8 cellular contexts compared by ENCODE assay signal in genomic region chr16:4261557-4262172, GRCh38. TPM values are rescaled to one million over a fixed set of nuclear protein-coding genes. Genes with fewer than 3 reads are reported as not detected.
DNase-seq lines count a peak whose midpoint lies in the region; ATAC-seq and TF ChIP-seq lines count a peak whose summit lies in the region.

No MANE protein-coding gene starts in this region.

- WGBS in heart left ventricle, 4 donors = 74 to 82% (median 77%) methylated on average over 33 to 35 of the region's 35 CpGs

- H3K4me3 ChIP-seq in heart left ventricle (no peak overlapping the region), WERI-Rb-1 (ENCODE audit: low read depth, low read length) (no peak overlapping the region)

- H3K27me3 ChIP-seq in heart left ventricle (no peaks in the 10 kb centered on the region), WERI-Rb-1 (ENCODE audit: insufficient read depth, low read depth, severe bottlenecking) (no peaks in the 10 kb centered on the region)

- DNase-seq in heart left ventricle (peak in 1 of 5 donors; percentile 60), cardiac septum (ENCODE audit: low spot score) (no peak), WERI-Rb-1 (peak; percentile 71), ecto neural progenitor cell (ENCODE audit: low spot score) (peak; percentile 89), osteocyte (ENCODE audit: extremely low spot score, unreplicated experiment) (peak; percentile 91), DMS153 (lab: John Stamatoyannopoulos, UW) (no peak)

- H3K36me3 ChIP-seq in heart left ventricle = peaks cover 0 to 22% (median 6%) of the 10 kb centered on the region in 9 donors
- peaks cover 68% of the 10 kb centered on the region for H3K36me3 ChIP-seq in WERI-Rb-1

- TF ChIP-seq CTCF in heart left ventricle (IDR thresholded peaks at IDR 0.05) (peak; percentile 47 to 78 (median 58)), WERI-Rb-1 (IDR thresholded peaks at IDR 0.05; ENCODE audit: low read depth, low read length) (peak; percentile 90), osteocyte (IDR thresholded peaks at IDR 0.05) (peak; percentile 88)

- H3K27ac Mint-ChIP-seq in osteocyte (ENCODE audit: unreplicated experiment) = no peak overlapping the region

- no peak overlapping the region for H3K4me3 Mint-ChIP-seq in osteocyte (ENCODE audit: unreplicated experiment)

- H3K36me3 Mint-ChIP-seq in osteocyte (ENCODE audit: unreplicated experiment) = peaks cover 14% of the 10 kb centered on the region

- H3K9me3 Mint-ChIP-seq in osteocyte (ENCODE audit: unreplicated experiment) = no peaks in the 10 kb centered on the region

- intact Hi-C loops in heart left ventricle (cut with DNase I) (loop anchor here in 2 of 10 donors (5.0 to 10.0 kb wide), 2 partner anchors 143 to 279 kb away; no protein-coding TSS in a partner anchor), cardiac septum (cut with DNase I) (no loop called here)

- peaks cover 27% of the 10 kb centered on the region for H3K4me1 Mint-ChIP-seq in osteocyte (ENCODE audit: unreplicated experiment)

- H3K27me3 Mint-ChIP-seq in osteocyte (ENCODE audit: unreplicated experiment) = no peaks in the 10 kb centered on the region

- no peaks in the 10 kb centered on the region for H3K9me3 ChIP-seq in heart left ventricle
- H3K9me3 ChIP-seq in WERI-Rb-1 (ENCODE audit: severe bottlenecking) = no peaks in the 10 kb centered on the region

- no peak for ATAC-seq in heart left ventricle
- no peak for ATAC-seq in HG02885 (IDR thresholded peaks at IDR 0.05; ENCODE audit: poor library complexity, unreplicated experiment)
- ATAC-seq in HG02852 (IDR thresholded peaks at IDR 0.05; ENCODE audit: unreplicated experiment) = no peak

- H3K27ac ChIP-seq in heart left ventricle (no peak overlapping the region), WERI-Rb-1 (no peak overlapping the region)

- peaks cover 0 to 30% (median 11%) of the 10 kb centered on the region in 12 donors for H3K4me1 ChIP-seq in heart left ventricle

- no peak for TF ChIP-seq POLR2A in heart left ventricle (IDR thresholded peaks at IDR 0.05)

RNA-seq across cellular contexts. Expression of gene TFAP4, which starts 11.2 kb away (rescaled TPM):
- total RNA-seq in heart left ventricle = 1 to 10 TPM; 1.7 to 5.5 (median 3.3) TPM
- polyA plus RNA-seq in heart left ventricle = 1 to 10 TPM; 2.5 to 3.1 TPM
- 1.4 TPM for total RNA-seq in cardiac septum
- total RNA-seq in osteocyte = 8.0 and 10.8 TPM in 2 replicates

RNA-seq across cellular contexts. Expression of gene SRL, which starts 19.8 kb away (rescaled TPM):
- total RNA-seq in heart left ventricle (100 to 1,000 TPM; 372 to 760 (median 534) TPM), cardiac septum (400 TPM), osteocyte (not detected in 2 replicates)
- polyA plus RNA-seq in heart left ventricle = 100 to 1,000 TPM; 218 to 394 TPM

RNA-seq across cellular contexts. Expression of gene GLIS2, which starts 54.2 kb away (rescaled TPM):
- 10 to 100 TPM in 7 of 9 donors, 1 to 10 TPM in 2; 7.6 to 23.4 (median 12.7) TPM for total RNA-seq in heart left ventricle
- 10 to 100 TPM in 1 of 2 donors, 1 to 10 TPM in 1; 7.7 to 14.2 TPM for polyA plus RNA-seq in heart left ventricle
- total RNA-seq in cardiac septum = 31.4 TPM
- 58.6 and 59.9 TPM in 2 replicates for total RNA-seq in osteocyte

Comparison
In these comparisons a context has a peak if more than half of its experiments do, and no peak if none do; other contexts are left out.
1. DNase-seq: peak in WERI-Rb-1 (single experiment), ecto neural progenitor cell (single experiment) and osteocyte (single experiment); none in cardiac septum (single experiment) and DMS153 (single experiment).
2. RNA of gene SRL, which starts 19.8 kb away (total RNA-seq): 372 to 760 TPM in heart left ventricle and 400 TPM in cardiac septum (single experiment); not detected in osteocyte; every median in the first group is over 100 times any median in the second.
3. Peak in every context shown above with its lines, with median percentiles within 50 percentile points of each other: CTCF ChIP-seq.